Comparison of ENCODE assay signal across 1 cellular context in genomic region chr5:60672693-60673264, GRCh38.
TF ChIP-seq lines count a peak whose summit lies in the region.

No MANE protein-coding gene starts in this region.

TF ChIP-seq in HepG2, 621 proteins besides CTCF, POLR2A, EP300 and RAD21 (continued from another document and continues in another):
- no peak for TF ChIP-seq MAZ (IDR thresholded peaks at IDR 0.05; ENCODE audit: borderline replicate concordance, low read depth, low read length)
- 0 out of 2 replicates have a peak, but pooled peaks have one; percentile 32 for TF ChIP-seq MAZ (CRISPR knock-in tag; IDR thresholded peaks at IDR 0.05; ENCODE audit: low read depth)
- TF ChIP-seq ZNF800 (CRISPR knock-in tag; IDR thresholded peaks at IDR 0.05), result peak; percentile 23; the same call in 1 of the 2 replicates
- TF ChIP-seq PAF1 (CRISPR knock-in tag; IDR thresholded peaks at IDR 0.05), result no peak
- TF ChIP-seq ZNF883 (CRISPR knock-in tag; IDR thresholded peaks at IDR 0.05; ENCODE audit: not compliant biosample characterization), result no peak
- TF ChIP-seq ZNF34 (CRISPR knock-in tag; IDR thresholded peaks at IDR 0.05; ENCODE audit: borderline replicate concordance), result no peak
- TF ChIP-seq ZZZ3 (CRISPR knock-in tag; IDR thresholded peaks at IDR 0.05; ENCODE audit: borderline replicate concordance), result no peak
- no peak for TF ChIP-seq ZNF431 (CRISPR knock-in tag; IDR thresholded peaks at IDR 0.05; ENCODE audit: borderline replicate concordance, low read depth)
- TF ChIP-seq HMGA1 (CRISPR knock-in tag; conservative IDR thresholded peaks at IDR 0.05), result no peak
- TF ChIP-seq ZFP82 (CRISPR knock-in tag; IDR thresholded peaks at IDR 0.05; ENCODE audit: borderline replicate concordance), result no peak
- TF ChIP-seq ZFP36 (IDR thresholded peaks at IDR 0.05; ENCODE audit: borderline replicate concordance, low read depth, low read length, partially characterized antibody), result no peak
- TF ChIP-seq KDM5A (IDR thresholded peaks at IDR 0.05; ENCODE audit: borderline replicate concordance, low read length), result no peak
- no peak for TF ChIP-seq SIN3B (IDR thresholded peaks at IDR 0.05; ENCODE audit: low read length)
- TF ChIP-seq E2F5 (CRISPR knock-in tag; conservative IDR thresholded peaks at IDR 0.05), result peak; percentile 70; the same call in 1 of the 2 replicates
- TF ChIP-seq PBX2 (CRISPR knock-in tag; IDR thresholded peaks at IDR 0.05), result peak; percentile 38; the same call in 1 of the 2 replicates
- peak; percentile 74; the same call in 1 of the 2 replicates for TF ChIP-seq MYPOP (CRISPR knock-in tag; IDR thresholded peaks at IDR 0.05)
- no peak; the same call in 1 of the 2 replicates for TF ChIP-seq HBP1 (CRISPR knock-in tag; IDR thresholded peaks at IDR 0.05; ENCODE audit: low read depth)
- TF ChIP-seq DNMT3B (CRISPR knock-in tag; conservative IDR thresholded peaks at IDR 0.05), result no peak
- no peak for TF ChIP-seq ZBTB49 (CRISPR knock-in tag; IDR thresholded peaks at IDR 0.05; ENCODE audit: borderline replicate concordance)
- TF ChIP-seq ZNF570 (CRISPR knock-in tag; IDR thresholded peaks at IDR 0.05; ENCODE audit: borderline replicate concordance), result no peak
- no peak for TF ChIP-seq CENPBD1 (CRISPR knock-in tag; IDR thresholded peaks at IDR 0.05; ENCODE audit: borderline replicate concordance, low read depth)
- TF ChIP-seq TFDP2 (CRISPR knock-in tag; IDR thresholded peaks at IDR 0.05), result peak; percentile 81
- no peak for TF ChIP-seq GTF3A (CRISPR knock-in tag; conservative IDR thresholded peaks at IDR 0.05)
- TF ChIP-seq SRSF9 (IDR thresholded peaks at IDR 0.05; ENCODE audit: borderline replicate concordance, insufficient read depth, low read depth, low read length, poor library complexity, severe bottlenecking), result no peak
- no peak for TF ChIP-seq ELF1 (CRISPR knock-in tag; IDR thresholded peaks at IDR 0.05)
- peak; percentile 82; the same call in 1 of the 2 replicates for TF ChIP-seq ESRRA (CRISPR knock-in tag; IDR thresholded peaks at IDR 0.05; ENCODE audit: low read depth)
- no peak for TF ChIP-seq ZNF44 (CRISPR knock-in tag; IDR thresholded peaks at IDR 0.05)
- TF ChIP-seq ZGPAT (CRISPR knock-in tag; IDR thresholded peaks at IDR 0.05), result peak; percentile 93
- no peak for TF ChIP-seq MTA3 (CRISPR knock-in tag; IDR thresholded peaks at IDR 0.05)
- TF ChIP-seq HOXD1 (CRISPR knock-in tag; IDR thresholded peaks at IDR 0.05), result peak; percentile 94
- no peak for TF ChIP-seq ZNF496 (CRISPR knock-in tag; IDR thresholded peaks at IDR 0.05; ENCODE audit: insufficient replicate concordance)
- no peak for TF ChIP-seq ZBTB1 (CRISPR knock-in tag; IDR thresholded peaks at IDR 0.05; ENCODE audit: borderline replicate concordance)
- no peak for TF ChIP-seq CENPT (CRISPR knock-in tag; IDR thresholded peaks at IDR 0.05; ENCODE audit: low read depth)
- no peak for TF ChIP-seq ZNF282 (IDR thresholded peaks at IDR 0.05; ENCODE audit: partially characterized antibody)
- no peak for TF ChIP-seq SUZ12 (IDR thresholded peaks at IDR 0.05; ENCODE audit: low read depth, low read length)
- TF ChIP-seq SNAI1 (CRISPR knock-in tag; IDR thresholded peaks at IDR 0.05; ENCODE audit: borderline replicate concordance), result no peak
- no peak for TF ChIP-seq ZNF501 (CRISPR knock-in tag; IDR thresholded peaks at IDR 0.05)
- peak; percentile 63; the same call in 1 of the 2 replicates for TF ChIP-seq ZNF3 (CRISPR knock-in tag; IDR thresholded peaks at IDR 0.05)
- TF ChIP-seq KDM4B (CRISPR knock-in tag; IDR thresholded peaks at IDR 0.05), result no peak; the same call in 1 of the 2 replicates
- peak; percentile 54 for TF ChIP-seq TFE3 (CRISPR knock-in tag; IDR thresholded peaks at IDR 0.05)
- no peak for TF ChIP-seq CREB1 (IDR thresholded peaks at IDR 0.05)
- peak; percentile 84 for TF ChIP-seq CREB1 (CRISPR knock-in tag; IDR thresholded peaks at IDR 0.05)
- no peak for TF ChIP-seq HIVEP1 (CRISPR knock-in tag; IDR thresholded peaks at IDR 0.05)
- no peak; the same call in 1 of the 2 replicates for TF ChIP-seq ZNF747 (CRISPR knock-in tag; IDR thresholded peaks at IDR 0.05; ENCODE audit: borderline replicate concordance)
- TF ChIP-seq ATF2 (CRISPR knock-in tag; IDR thresholded peaks at IDR 0.05), result peak; percentile 92
- TF ChIP-seq ZNF772 (CRISPR knock-in tag; IDR thresholded peaks at IDR 0.05), result peak; percentile 72
- peak; percentile 96 for TF ChIP-seq MIXL1 (CRISPR knock-in tag; IDR thresholded peaks at IDR 0.05)
- TF ChIP-seq ZNF414 (CRISPR knock-in tag; IDR thresholded peaks at IDR 0.05), result peak; percentile 74; the same call in 1 of the 2 replicates
